8 cellular contexts compared by ENCODE assay signal in the genomic region with DNA sequence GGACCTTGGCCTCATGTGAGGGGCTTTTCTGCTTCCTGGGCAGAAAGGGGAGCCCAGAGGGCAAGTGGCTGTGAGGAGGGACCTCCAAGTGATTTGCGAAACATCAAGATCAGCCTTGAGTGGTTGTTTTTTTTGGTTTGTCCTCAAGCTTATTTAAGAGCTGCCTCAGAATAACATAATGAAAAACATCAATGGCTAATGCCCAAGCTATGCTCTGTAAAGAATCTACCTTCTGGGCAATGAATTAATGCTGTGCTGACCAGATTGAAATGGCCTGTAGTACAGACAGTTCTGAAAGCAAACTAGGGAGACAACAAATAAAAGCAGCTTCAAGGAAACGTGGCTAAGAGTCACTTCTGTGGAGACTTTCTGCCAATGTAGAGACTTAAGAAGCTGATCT. TPM values are rescaled to one million over a fixed set of nuclear protein-coding genes. Genes with fewer than 3 reads are reported as not detected.
"Had no signal": no experiment of that assay in that cellular context is flagged by ENCODE, and none has a peak within 500 bp of the region (broad histone marks: within the 10 kb centered on the region; RNA-seq: fewer than 3 reads in every experiment).

No MANE protein-coding gene starts in this region.

- H3K9ac ChIP-seq: GM23248 had no signal

- DNase-seq: GM23248, GOT3, H7, IMR-90, KG1 had no signal

- H3K4me1 ChIP-seq: HAP-1 had no signal

- H3K36me3 ChIP-seq: HAP-1 had no signal

- ATAC-seq: HCT116, K562 had no signal

- H3K4me3 ChIP-seq: GM23248, HAP-1, K562 had no signal

- H3K27ac ChIP-seq: GM23248 had no signal

- H3K9me3 ChIP-seq: HAP-1 had no signal

RNA-seq across cellular contexts. Expression of a gene that starts 8.3 kb away (rescaled TPM):
- total RNA-seq: GM23248 had no signal
